Comparison of ENCODE assay signal across 1 cellular context in the genomic region with DNA sequence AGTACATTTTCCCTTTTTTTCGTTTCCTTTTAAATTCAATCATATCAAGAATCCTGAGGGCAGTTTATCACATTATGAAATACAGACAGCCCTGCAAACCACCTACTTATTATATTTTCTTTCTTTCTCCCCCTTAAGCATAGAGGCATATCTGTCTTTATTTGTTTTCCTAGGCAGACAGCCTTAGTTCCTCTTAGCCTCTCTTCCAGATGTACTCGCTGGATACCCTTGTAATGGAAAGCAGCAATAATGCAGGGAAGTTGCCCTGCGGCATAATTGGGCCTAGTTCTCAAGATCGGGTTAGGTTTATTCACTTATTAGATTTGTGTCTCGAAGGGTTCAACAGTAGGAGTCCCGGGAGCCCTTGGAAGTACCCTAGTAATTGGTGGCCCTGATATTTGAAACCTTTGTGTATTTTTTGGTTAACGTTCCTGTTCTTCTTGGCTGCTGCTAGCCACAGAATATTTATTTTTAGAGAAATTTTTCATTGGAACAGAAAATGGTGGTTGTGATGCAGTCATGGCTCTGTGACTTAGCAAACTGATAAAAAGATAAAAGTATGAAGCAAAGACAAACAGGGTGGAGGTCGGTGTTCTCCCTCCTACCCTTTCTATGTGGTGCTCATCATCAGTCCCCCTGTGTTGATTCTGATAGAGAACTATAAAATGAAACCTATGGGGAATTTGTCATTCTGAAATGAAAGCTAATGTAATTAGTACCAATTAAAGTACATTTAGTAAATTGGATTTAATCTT.
TF ChIP-seq lines count a peak whose summit lies in the region.

No MANE protein-coding gene starts in this region.

TF ChIP-seq in SK-N-SH treated with all-trans-retinoic acid at 6 μM for 48 hours, 23 proteins besides CTCF, POLR2A, EP300 and RAD21 (continued from another document):
- TF ChIP-seq, protein P1, sequence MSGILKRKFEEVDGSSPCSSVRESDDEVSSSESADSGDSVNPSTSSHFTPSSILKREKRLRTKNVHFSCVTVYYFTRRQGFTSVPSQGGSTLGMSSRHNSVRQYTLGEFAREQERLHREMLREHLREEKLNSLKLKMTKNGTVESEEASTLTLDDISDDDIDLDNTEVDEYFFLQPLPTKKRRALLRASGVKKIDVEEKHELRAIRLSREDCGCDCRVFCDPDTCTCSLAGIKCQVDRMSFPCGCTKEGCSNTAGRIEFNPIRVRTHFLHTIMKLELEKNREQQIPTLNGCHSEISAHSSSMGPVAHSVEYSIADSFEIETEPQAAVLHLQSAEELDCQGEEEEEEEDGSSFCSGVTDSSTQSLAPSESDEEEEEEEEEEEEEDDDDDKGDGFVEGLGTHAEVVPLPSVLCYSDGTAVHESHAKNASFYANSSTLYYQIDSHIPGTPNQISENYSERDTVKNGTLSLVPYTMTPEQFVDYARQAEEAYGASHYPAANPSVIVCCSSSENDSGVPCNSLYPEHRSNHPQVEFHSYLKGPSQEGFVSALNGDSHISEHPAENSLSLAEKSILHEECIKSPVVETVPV (CRISPR knock-in tag; IDR thresholded peaks at IDR 0.05), result no peak
- TF ChIP-seq, protein P2, sequence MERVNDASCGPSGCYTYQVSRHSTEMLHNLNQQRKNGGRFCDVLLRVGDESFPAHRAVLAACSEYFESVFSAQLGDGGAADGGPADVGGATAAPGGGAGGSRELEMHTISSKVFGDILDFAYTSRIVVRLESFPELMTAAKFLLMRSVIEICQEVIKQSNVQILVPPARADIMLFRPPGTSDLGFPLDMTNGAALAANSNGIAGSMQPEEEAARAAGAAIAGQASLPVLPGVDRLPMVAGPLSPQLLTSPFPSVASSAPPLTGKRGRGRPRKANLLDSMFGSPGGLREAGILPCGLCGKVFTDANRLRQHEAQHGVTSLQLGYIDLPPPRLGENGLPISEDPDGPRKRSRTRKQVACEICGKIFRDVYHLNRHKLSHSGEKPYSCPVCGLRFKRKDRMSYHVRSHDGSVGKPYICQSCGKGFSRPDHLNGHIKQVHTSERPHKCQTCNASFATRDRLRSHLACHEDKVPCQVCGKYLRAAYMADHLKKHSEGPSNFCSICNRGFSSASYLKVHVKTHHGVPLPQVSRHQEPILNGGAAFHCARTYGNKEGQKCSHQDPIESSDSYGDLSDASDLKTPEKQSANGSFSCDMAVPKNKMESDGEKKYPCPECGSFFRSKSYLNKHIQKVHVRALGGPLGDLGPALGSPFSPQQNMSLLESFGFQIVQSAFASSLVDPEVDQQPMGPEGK (CRISPR knock-in tag; IDR thresholded peaks at IDR 0.05; ENCODE audit: borderline replicate concordance), result no peak
- TF ChIP-seq GLIS3 (CRISPR knock-in tag; IDR thresholded peaks at IDR 0.05), result 0 out of 2 replicates have a peak, but pooled peaks have one; percentile 1
- no peak for TF ChIP-seq ZFP30 (CRISPR knock-in tag; IDR thresholded peaks at IDR 0.05)
- no peak for TF ChIP-seq ZNF565 (CRISPR knock-in tag; conservative IDR thresholded peaks at IDR 0.05; ENCODE audit: low read depth)
- no peak for TF ChIP-seq POU6F1 (CRISPR knock-in tag; IDR thresholded peaks at IDR 0.05; ENCODE audit: borderline replicate concordance, low read depth)
- TF ChIP-seq ESRRG (CRISPR knock-in tag; IDR thresholded peaks at IDR 0.05), result 0 out of 2 replicates have a peak, but pooled peaks have one; percentile 11
- no peak for TF ChIP-seq ZNF8 (CRISPR knock-in tag; IDR thresholded peaks at IDR 0.05)
- peak; percentile 87; the same call in 1 of the 2 replicates for TF ChIP-seq TSHZ2 (CRISPR knock-in tag; IDR thresholded peaks at IDR 0.05)
- TF ChIP-seq TCF4 (CRISPR knock-in tag; IDR thresholded peaks at IDR 0.05; ENCODE audit: borderline replicate concordance), result peak; percentile 97
- 0 out of 2 replicates have a peak, but pooled peaks have one; percentile 15 for TF ChIP-seq ZNF70 (CRISPR knock-in tag; IDR thresholded peaks at IDR 0.05)
- no peak for TF ChIP-seq PPARA (CRISPR knock-in tag; IDR thresholded peaks at IDR 0.05; ENCODE audit: borderline replicate concordance)
- TF ChIP-seq ARNTL (CRISPR knock-in tag; IDR thresholded peaks at IDR 0.05; ENCODE audit: borderline replicate concordance, low read depth), result no peak
